ENCODE assay signal across 23 cellular contexts in the genomic region with DNA sequence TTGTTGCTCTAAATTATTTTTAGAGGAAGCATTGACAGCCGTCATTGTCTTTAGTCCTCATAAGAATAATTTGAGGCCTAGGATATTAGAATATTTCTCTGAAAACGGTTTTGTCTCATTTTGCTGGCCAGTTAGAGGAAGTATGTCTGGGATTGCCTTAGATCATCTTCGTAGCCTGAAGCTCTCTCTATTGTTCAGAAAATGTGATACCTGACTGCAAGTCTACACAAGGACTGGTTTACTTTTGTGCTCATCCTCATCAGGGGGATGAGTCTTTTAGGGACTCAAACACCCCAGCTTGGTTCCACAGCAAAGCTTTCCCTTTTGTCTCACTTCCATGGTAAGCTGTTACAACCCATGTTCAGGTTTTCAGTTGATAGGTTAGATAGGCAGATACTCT.
"Had no signal": no experiment of that assay in that cellular context is flagged by ENCODE, and none has a peak within 500 bp of the region (broad histone marks: within the 10 kb centered on the region; RNA-seq: fewer than 3 reads in every experiment).

No MANE protein-coding gene starts in this region.

- H3K36me3 ChIP-seq: left ventricle myocardium inferior, neutrophil, pancreas, upper lobe of left lung had no signal

- H3K4me2 ChIP-seq: hepatocyte had no signal

- H3K9me3 ChIP-seq: neutrophil, pancreas, upper lobe of left lung had no signal

- H3K79me2 ChIP-seq: hepatocyte had no signal

- H3K4me3 Mint-ChIP-seq: activated CD8-positive, alpha-beta T cell treated with anti-CD3 and anti-CD28 coated beads, Interleukin-2, amount 10 ng/mL, durations not matched to agents 7 days and 5 days; activated naive CD8-positive, alpha-beta T cell; activated T-helper 17 cell treated with anti-CD3 and anti-CD28 coated beads, Interleukin-2, amount 50 U/mL, for 72 hours; immature natural killer cell; nephron had no signal

- H3K27ac Mint-ChIP-seq: activated CD8-positive, alpha-beta T cell treated with anti-CD3 and anti-CD28 coated beads, Interleukin-2, amount 10 ng/mL, durations not matched to agents 7 days and 5 days; activated naive CD8-positive, alpha-beta T cell; activated T-helper 17 cell treated with anti-CD3 and anti-CD28 coated beads, Interleukin-2, amount 50 U/mL, for 72 hours; nephron had no signal

- DNase-seq: activated CD4-positive, alpha-beta T cell treated with anti-CD3 and anti-CD28 coated beads for 1 hour; activated CD4-positive, alpha-beta T cell treated with anti-CD3 and anti-CD28 coated beads, Interleukin-2, amount 50 U/mL, for 1 hour; activated CD8-positive, alpha-beta T cell treated with anti-CD3 and anti-CD28 coated beads, Interleukin-2, amount 10 ng/mL, durations not matched to agents 7 days and 5 days; activated naive CD4-positive, alpha-beta T cell; cerebellar nuclear complex; glutamatergic neuron; immature natural killer cell; kidney glomerular epithelial cell; left ventricle myocardium inferior; pancreas; right cardiac atrium; stimulated activated CD4-positive, alpha-beta T cell treated with anti-CD3 and anti-CD28 coated beads, Interleukin-4, amount 100 ng/mL, for 24 hours; stimulated activated naive CD4-positive, alpha-beta T cell treated with Interleukin-2 at 50 U/mL for 16 hours; T1000; upper lobe of left lung had no signal

- H3K27me3 Mint-ChIP-seq: activated naive CD8-positive, alpha-beta T cell; activated T-helper 17 cell treated with anti-CD3 and anti-CD28 coated beads, Interleukin-2, amount 50 U/mL, for 72 hours had no signal

- H3K27me3 ChIP-seq: hepatocyte, neutrophil, pancreas, upper lobe of left lung had no signal

- ATAC-seq: activated CD8-positive, alpha-beta T cell treated with anti-CD3 and anti-CD28 coated beads, Interleukin-2, amount 10 ng/mL, durations not matched to agents 7 days and 5 days; activated T-helper 17 cell treated with anti-CD3 and anti-CD28 coated beads, Interleukin-2, amount 50 U/mL, for 72 hours; esophagus mucosa; pancreas; right cardiac atrium had no signal

- H3K4me3 ChIP-seq: coronary artery, hepatocyte, left ventricle myocardium inferior, pancreas, upper lobe of left lung had no signal

- H3K27ac ChIP-seq: coronary artery, hepatocyte, left ventricle myocardium inferior, neutrophil, pancreas, VCaP had no signal

- H3K4me1 ChIP-seq: pancreas, upper lobe of left lung had no signal

- H2AFZ ChIP-seq: hepatocyte had no signal

- H3K4me1 Mint-ChIP-seq: immature natural killer cell, nephron had no signal
